Comparison of ENCODE assay signal across 10 cellular contexts in the genomic region with DNA sequence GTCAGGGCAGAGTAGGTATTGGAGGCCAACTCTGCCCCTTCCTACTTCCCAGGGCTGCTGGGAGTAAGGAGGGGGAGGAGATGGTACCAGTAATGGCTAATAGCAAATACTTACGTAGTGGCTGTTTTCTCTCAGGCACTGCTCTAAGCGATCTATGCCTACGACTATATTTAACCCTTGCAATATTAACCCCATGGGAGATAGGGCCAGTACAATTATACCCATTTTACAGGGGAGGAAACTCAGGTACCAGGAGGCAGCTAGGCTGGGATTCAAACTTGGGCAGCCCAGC.
"Had no signal": no experiment of that assay in that cellular context is flagged by ENCODE, and none has a peak within 500 bp of the region (broad histone marks: within the 10 kb centered on the region; RNA-seq: fewer than 3 reads in every experiment).

No MANE protein-coding gene starts in this region.

- H3K9me3 ChIP-seq: gastrocnemius medialis, prostate gland, right atrium auricular region, suprapubic skin, transverse colon had no signal

- H3K27me3 ChIP-seq: gastrocnemius medialis, right atrium auricular region, suprapubic skin, transverse colon had no signal

- H3K36me3 Mint-ChIP-seq: activated naive CD4-positive, alpha-beta T cell treated with anti-CD3 and anti-CD28 coated beads, Interleukin-2, amount 10 ng/mL, durations not matched to agents 7 days and 5 days had no signal

- H3K27ac ChIP-seq: right atrium auricular region, skin epidermis, suprapubic skin, transverse colon had no signal

- H3K36me3 ChIP-seq: gastrocnemius medialis, prostate gland, right atrium auricular region, suprapubic skin, transverse colon had no signal

- H3K4me3 ChIP-seq: gastrocnemius medialis, lung, prostate gland, right atrium auricular region, skin epidermis, suprapubic skin, transverse colon had no signal

- H3K4me3 Mint-ChIP-seq: activated naive CD4-positive, alpha-beta T cell treated with anti-CD3 and anti-CD28 coated beads, Interleukin-2, amount 10 ng/mL, durations not matched to agents 7 days and 5 days; nephron progenitor cell had no signal

- H3K4me1 Mint-ChIP-seq: activated naive CD4-positive, alpha-beta T cell treated with anti-CD3 and anti-CD28 coated beads, Interleukin-2, amount 10 ng/mL, durations not matched to agents 7 days and 5 days had no signal

- H3K27ac Mint-ChIP-seq: activated naive CD4-positive, alpha-beta T cell treated with anti-CD3 and anti-CD28 coated beads, Interleukin-2, amount 10 ng/mL, durations not matched to agents 7 days and 5 days; nephron progenitor cell had no signal

- H3K9me3 Mint-ChIP-seq: activated naive CD4-positive, alpha-beta T cell treated with anti-CD3 and anti-CD28 coated beads, Interleukin-2, amount 10 ng/mL, durations not matched to agents 7 days and 5 days; nephron progenitor cell had no signal

- DNase-seq: cortex of kidney had no signal

- H3K4me1 ChIP-seq: prostate gland, transverse colon had no signal
